8 cellular contexts compared by ENCODE assay signal in the genomic region with DNA sequence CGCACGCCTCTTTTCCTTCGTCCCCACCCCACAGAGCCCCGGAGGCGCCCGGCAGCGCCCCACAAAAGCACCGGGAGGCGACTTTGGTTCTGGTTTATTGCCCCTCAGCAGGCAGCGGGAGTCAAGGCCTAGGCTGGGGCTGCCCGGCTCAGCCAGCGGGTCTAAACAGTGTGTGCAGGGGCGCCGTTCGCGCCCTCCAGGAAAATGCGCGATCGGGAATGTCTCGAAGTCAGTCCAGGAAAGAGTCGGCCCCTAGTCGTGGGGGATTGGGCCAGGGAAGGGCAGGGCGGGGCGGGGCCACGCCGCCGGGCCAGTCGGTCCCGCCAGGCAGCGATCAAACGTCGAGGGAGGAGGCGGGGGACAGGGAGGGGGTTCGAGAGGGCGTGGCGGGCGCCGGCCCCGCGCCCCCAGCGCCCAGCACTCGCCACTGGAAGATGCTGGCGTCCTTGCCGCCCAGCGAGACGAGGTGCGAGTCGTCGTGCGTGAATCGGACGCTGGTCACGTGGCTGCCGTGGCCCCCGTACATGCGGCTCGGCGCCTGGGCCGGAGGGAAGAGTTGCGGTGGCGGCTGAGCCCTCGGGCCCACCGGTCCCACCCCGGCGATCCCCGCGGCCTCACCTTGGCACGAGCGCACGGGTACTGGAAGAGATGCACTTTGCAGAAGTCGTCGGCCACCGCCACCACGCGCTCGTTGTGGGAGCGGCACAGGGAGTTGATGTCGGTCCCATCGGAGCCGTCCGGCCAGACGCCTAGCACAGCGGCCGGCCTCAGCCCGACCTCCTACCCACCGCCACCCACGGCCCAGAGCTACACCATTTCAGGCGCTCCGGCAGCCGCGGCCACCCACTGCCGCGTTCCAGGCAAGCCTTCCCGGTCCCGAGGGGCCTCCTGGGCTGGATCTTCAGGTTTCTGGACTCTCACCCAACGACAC. TPM values are rescaled to one million over a fixed set of nuclear protein-coding genes. Genes with fewer than 3 reads are reported as not detected.
DNase-seq lines count a peak whose midpoint lies in the region; ATAC-seq and TF ChIP-seq lines count a peak whose summit lies in the region.

No MANE protein-coding gene starts in this region.

- intact Hi-C loops in right cardiac atrium (cut with DNase I) = no loop called here

- TF ChIP-seq CTCF in AG04450 (IDR thresholded peaks at IDR 0.05; ENCODE audit: low read depth, low read length) (no peak), astrocyte of the cerebellum (IDR thresholded peaks at IDR 0.05; ENCODE audit: low read depth, low read length, missing control alignments) (no peak)

- peak overlapping the region; percentile 80 for H3K4me3 ChIP-seq in AG04450 (ENCODE audit: low read depth, low read length)
- peak overlapping the region; percentile 77 for H3K4me3 ChIP-seq in astrocyte of the cerebellum (ENCODE audit: low read depth, low read length)
- H3K4me3 ChIP-seq in right cardiac atrium (ENCODE audit: low read length) = peak overlapping the region; percentile 94

- in situ Hi-C loops in astrocyte of the cerebellum (cut with HindIII; ENCODE audit: low sequenced_read_pairs) = no loop called here

- H3K27ac ChIP-seq in AG04450 (ENCODE audit: low read depth, low read length) = peak overlapping the region; percentile 78
- peak overlapping the region; percentile 86 for H3K27ac ChIP-seq in right cardiac atrium (ENCODE audit: low read length)

- no peaks in the 10 kb centered on the region for H3K27me3 ChIP-seq in AG04450 (ENCODE audit: control insufficient read depth, insufficient read depth, low read length)
- H3K27me3 ChIP-seq in right cardiac atrium (ENCODE audit: control insufficient read depth, insufficient read depth) = no peaks in the 10 kb centered on the region

- 9% methylated on average over 96 of the region's 96 CpGs for WGBS in right cardiac atrium

- CTCF ChIA-PET in AG04450 (lab: Charles Lee) = interaction anchor here (0.7 to 2.1 kb wide), 3 partner anchors 9 to 207 kb away, joined by 3 to 10 read pairs (median 5); a partner anchor contains a TSS

- H3K9me3 ChIP-seq in AG04450 (ENCODE audit: control insufficient read depth, insufficient read depth, low read length) (peaks cover 2% of the 10 kb centered on the region; the same call in 1 of the 2 replicates), right cardiac atrium (ENCODE audit: control insufficient read depth, low read length) (no peaks in the 10 kb centered on the region)

- peaks cover 2% of the 10 kb centered on the region for H3K4me1 ChIP-seq in right cardiac atrium (ENCODE audit: control insufficient read depth, insufficient read depth, low read length)

- peak; percentile 52 to 67 for ATAC-seq in right cardiac atrium
- no peak for ATAC-seq in GM19455 (IDR thresholded peaks at IDR 0.05; ENCODE audit: unreplicated experiment)

- peak; percentile 65 for TF ChIP-seq POLR2A in GM15510 (IDR thresholded peaks at IDR 0.05; ENCODE audit: borderline replicate concordance, extremely low read depth, insufficient read length)

- DNase-seq in AG04450 (ENCODE audit: low read depth, low spot score) = no peak
- DNase-seq in NCI-H748 (lab: John Stamatoyannopoulos, UW; ENCODE audit: unreplicated experiment) = peak; percentile 93
- DNase-seq in astrocyte of the cerebellum (ENCODE audit: low read depth) = no peak
- DNase-seq in right cardiac atrium = peak; percentile 71 to 90 (median 90)
- DNase-seq in pons (ENCODE audit: low spot score) = peak; percentile 79
- DNase-seq in HK-2 (ENCODE audit: unreplicated experiment) = no peak

- POLR2A ChIA-PET in AG04450 (lab: Yijun Ruan, JAX) = interaction anchor here (0.5 to 1.9 kb wide), 14 partner anchors 9 to 239 kb away, joined by 3 to 38 read pairs (median 5); a partner anchor contains a TSS

RNA-seq across cellular contexts. Expression of a gene that starts 0.7 kb away (rescaled TPM):
- polyA plus RNA-seq in AG04450 (2011; rRNA removed) (22.9 and 36.7 TPM in 2 replicates), right cardiac atrium (24.1 TPM)
- 63.1 and 79.4 TPM in 2 replicates for polyA minus RNA-seq in AG04450 (2011; rRNA and poly(A)+ RNA removed)
- 10 to 100 TPM; 34.8 to 47.6 (median 38.3) TPM for total RNA-seq in right cardiac atrium

RNA-seq across cellular contexts. Expression of a gene that starts 10.2 kb away (rescaled TPM):
- polyA plus RNA-seq in AG04450 (2011; rRNA removed) (17.1 and 18.6 TPM in 2 replicates), right cardiac atrium (23.9 TPM)
- polyA minus RNA-seq in AG04450 (2011; rRNA and poly(A)+ RNA removed) = 15.8 and 18.9 TPM in 2 replicates
- total RNA-seq in right cardiac atrium = 10 to 100 TPM; 23.5 to 33.3 (median 26.7) TPM

RNA-seq across cellular contexts. Expression of a gene that starts 10.7 kb away (rescaled TPM):
- polyA plus RNA-seq in AG04450 (2011; rRNA removed) = 1.4 and 2.0 TPM in 2 replicates
- 0.61 and 3.0 TPM in 2 replicates for polyA minus RNA-seq in AG04450 (2011; rRNA and poly(A)+ RNA removed)
- total RNA-seq in right cardiac atrium = 1 to 10 TPM; 6.1 to 7.9 (median 6.6) TPM
- 7.9 TPM for polyA plus RNA-seq in right cardiac atrium

RNA-seq across cellular contexts. Expression of a gene that starts 11.1 kb away (rescaled TPM):
- polyA plus RNA-seq in AG04450 (2011; rRNA removed) = 7.8 and 9.0 TPM in 2 replicates
- polyA minus RNA-seq in AG04450 (2011; rRNA and poly(A)+ RNA removed) = 6.3 and 6.4 TPM in 2 replicates
- total RNA-seq in right cardiac atrium = 10 to 100 TPM in 3 of 4 donors, 1 to 10 TPM in 1; 8.0 to 15.3 (median 11.5) TPM
- polyA plus RNA-seq in right cardiac atrium = 10.7 TPM

RNA-seq across cellular contexts. Expression of a gene that starts 19.4 kb away (rescaled TPM):
- polyA plus RNA-seq in AG04450 (2011; rRNA removed) (14.5 and 20.2 TPM in 2 replicates), right cardiac atrium (18.7 TPM)
- polyA minus RNA-seq in AG04450 (2011; rRNA and poly(A)+ RNA removed) = 5.3 and 7.4 TPM in 2 replicates
- 10 to 100 TPM; 10.7 to 23.1 (median 16.7) TPM for total RNA-seq in right cardiac atrium

Comparison
In these comparisons a context has a peak if more than half of its experiments do, and no peak if none do; other contexts are left out.
1. DNase-seq: peak in NCI-H748 (single experiment), right cardiac atrium (3 of 3) and pons (single experiment); none in AG04450 (single experiment), astrocyte of the cerebellum (single experiment) and HK-2 (single experiment).
2. Peak in every context shown above with its lines, with median percentiles within 50 percentile points of each other: H3K4me3 ChIP-seq.